Comparison of ENCODE assay signal across 34 cellular contexts in genomic region chr17:35715416-35715815, GRCh38. TPM values are rescaled to one million over a fixed set of nuclear protein-coding genes. Genes with fewer than 3 reads are reported as not detected.
DNase-seq lines count a peak whose midpoint lies in the region; ATAC-seq, FAIRE-seq and TF ChIP-seq lines count a peak whose summit lies in the region.
"Had no signal": no experiment of that assay in that cellular context is flagged by ENCODE, and none has a peak within 500 bp of the region (broad histone marks: within the 10 kb centered on the region; RNA-seq: fewer than 3 reads in every experiment).

No MANE protein-coding gene starts in this region.

- intact Hi-C loops in left ventricle myocardium inferior (cut with micrococcal nuclease), result no loop called here
- intact Hi-C loops in left ventricle myocardium superior (cut with micrococcal nuclease), result no loop called here
- intact Hi-C loops in kidney (cut with DNase I), result no loop called here

- H3K27me3 ChIP-seq in left ventricle myocardium inferior (ENCODE audit: low read depth) (no peaks in the 10 kb centered on the region), neural cell (ENCODE audit: insufficient read depth, low read depth, low read length) (no peaks in the 10 kb centered on the region)
- H3K27me3 ChIP-seq: foreskin keratinocyte, left lung, ovary, upper lobe of left lung had no signal

- TF ChIP-seq EP300 in neural cell (conservative IDR thresholded peaks at IDR 0.05; ENCODE audit: poor library complexity, severe bottlenecking), result no peak

- DNase-seq in left ventricle myocardium inferior (no peak), left ventricle myocardium superior (no peak), NCI-H82 treated with DMSO at 0.1 percent for 48 hours (lab: John Stamatoyannopoulos, UW; ENCODE audit: unreplicated experiment) (peak; percentile 21), amniotic stem cell (lab: John Stamatoyannopoulos, UW) (no peak), kidney (no peak), foreskin melanocyte (no peak)
- DNase-seq: activated CD4-positive, alpha-beta T cell treated with anti-CD3 and anti-CD28 coated beads, Interleukin-2, amount 50 U/mL, for 4 hours; activated CD4-positive, CD25-positive, alpha-beta regulatory T cell; activated naive CD4-positive, alpha-beta T cell treated with anti-CD3 and anti-CD28 coated beads, Interleukin-2, amount 50 U/mL, for 16 hours; Calu3; cortex of kidney; EL; endodermal cell; foreskin keratinocyte; GM23248; immature natural killer cell; KG1; left lung; MM.1S; naive thymus-derived CD8-positive, alpha-beta T cell; NCI-H146; NCI-H2171; NCI-H524 treated with DMSO at 0.1 percent for 48 hours; ovary; T-helper 1 cell; upper lobe of left lung had no signal

- peaks cover 69% of the 10 kb centered on the region for H3K4me1 ChIP-seq in left ventricle myocardium inferior
- peaks cover 16 to 19% of the 10 kb centered on the region in 2 donors for H3K4me1 ChIP-seq in kidney (ENCODE audit: control insufficient read depth in 1 of 2, insufficient read depth in 1 of 2, low read depth in 1 of 2, low read length in 2 of 2)
- H3K4me1 ChIP-seq: foreskin keratinocyte had no signal

- H3K36me3 ChIP-seq in left ventricle myocardium inferior, result peaks cover 31% of the 10 kb centered on the region
- H3K36me3 ChIP-seq in neural cell (ENCODE audit: insufficient read depth, low read length), result peaks cover 17% of the 10 kb centered on the region
- peaks cover 11 to 12% of the 10 kb centered on the region in 2 donors for H3K36me3 ChIP-seq in kidney (ENCODE audit: control insufficient read depth in 1 of 2, insufficient read depth in 2 of 2, low read length in 2 of 2)
- H3K36me3 ChIP-seq: ovary had no signal

- TF ChIP-seq CTCF in left ventricle myocardium inferior (IDR thresholded peaks at IDR 0.05; ENCODE audit: borderline replicate concordance), result no peak
- TF ChIP-seq CTCF in neural cell (IDR thresholded peaks at IDR 0.05; ENCODE audit: poor library complexity, severe bottlenecking), result no peak
- no peak for TF ChIP-seq CTCF in kidney (IDR thresholded peaks at IDR 0.05; ENCODE audit: borderline replicate concordance, extremely low read depth, insufficient read depth)

- no peak overlapping the region for H2AFZ ChIP-seq in neural cell (ENCODE audit: low read depth, low read length)
- H2AFZ ChIP-seq: GM23248 had no signal

- no peak overlapping the region for H3K4me3 ChIP-seq in left ventricle myocardium inferior
- H3K4me3 ChIP-seq in neural cell (ENCODE audit: low read length), result peak overlapping the region; percentile 47
- no peak overlapping the region for H3K4me3 ChIP-seq in kidney (ENCODE audit: low read length in 2 of 2)
- H3K4me3 ChIP-seq: GM23248, left lung, ovary, upper lobe of left lung had no signal

- no peak for TF ChIP-seq RAD21 in neural cell (conservative IDR thresholded peaks at IDR 0.05)

- H3K9me3 ChIP-seq in left ventricle myocardium inferior (replicated peaks) (no peaks in the 10 kb centered on the region), neural cell (ENCODE audit: low read length) (no peaks in the 10 kb centered on the region), kidney (ENCODE audit: control insufficient read depth in 1 of 2, low read length in 2 of 2) (no peaks in the 10 kb centered on the region)
- H3K9me3 ChIP-seq: left lung, ovary, upper lobe of left lung had no signal

- H3F3A ChIP-seq in neural cell (ENCODE audit: insufficient read depth, low read length, poor library complexity, severe bottlenecking), result no peaks in the 10 kb centered on the region

- ATAC-seq in left ventricle myocardium superior, result no peak
- ATAC-seq: esophagus mucosa; foreskin keratinocyte; left lung; naive thymus-derived CD8-positive, alpha-beta T cell had no signal

- H3K79me2 ChIP-seq in neural cell (replicated peaks; ENCODE audit: insufficient read depth, low read length), result no peaks in the 10 kb centered on the region

- H3K27ac ChIP-seq in left ventricle myocardium inferior (replicated peaks) (peak overlapping the region; percentile 90), neural cell (ENCODE audit: low read length) (peak overlapping the region; percentile 58), kidney (ENCODE audit: low read depth in 2 of 2, low read length in 2 of 2) (no peak overlapping the region)
- H3K27ac ChIP-seq: C4-2B, foreskin keratinocyte, GM23248, left lung, ovary had no signal

- H3K9ac ChIP-seq in neural cell (ENCODE audit: low read length) (peak overlapping the region; percentile 11), kidney (ENCODE audit: low read length in 2 of 2) (no peak overlapping the region)
- H3K9ac ChIP-seq: GM23248 had no signal

- H3K4me2 ChIP-seq in neural cell (ENCODE audit: low read length), result peak overlapping the region; percentile 63

- H4K20me1 ChIP-seq in neural cell (ENCODE audit: insufficient read depth), result no peaks in the 10 kb centered on the region

- no peaks in the 10 kb centered on the region for H3K9me2 ChIP-seq in neural cell (ENCODE audit: insufficient read depth, low read length)

- FAIRE-seq in kidney (lab: Jason Lieb, UNC), result no peak
- FAIRE-seq: GM12891 had no signal

TF ChIP-seq in neural cell, 6 proteins besides CTCF, POLR2A, EP300 and RAD21:
- TF ChIP-seq EZH2 (IDR thresholded peaks at IDR 0.05; ENCODE audit: borderline replicate concordance, insufficient read depth, low read length, poor library complexity, severe bottlenecking) (no peak), MXI1 (conservative IDR thresholded peaks at IDR 0.05; ENCODE audit: poor library complexity, severe bottlenecking) (no peak), REST (IDR thresholded peaks at IDR 0.05; ENCODE audit: borderline replicate concordance) (no peak), TAF1 (IDR thresholded peaks at IDR 0.05; ENCODE audit: low read depth) (no peak), POLR2AphosphoS5 (IDR thresholded peaks at IDR 0.05) (no peak), SMC3 (conservative IDR thresholded peaks at IDR 0.05; ENCODE audit: poor library complexity) (no peak)

RNA-seq across cellular contexts. Expression of gene RASL10B, which starts 16.0 kb away (rescaled TPM):
- total RNA-seq in left ventricle myocardium inferior, result 18.4 TPM
- 23.8 TPM for total RNA-seq in left ventricle myocardium superior
- 10.7 and 11.3 TPM in 2 replicates for polyA plus RNA-seq in neural cell
- 16.0 and 16.8 TPM in 2 replicates for polyA minus RNA-seq in neural cell
- 2.4 TPM for total RNA-seq in kidney
- polyA plus RNA-seq in kidney (ENCODE audit: insufficient read depth, low read depth, low replicate concordance), result 1.5 TPM
- polyA plus RNA-seq: immature natural killer cell had no signal

RNA-seq across cellular contexts. Expression of gene GAS2L2, which starts 37.6 kb away (rescaled TPM):
- total RNA-seq in left ventricle myocardium inferior, result 0.08 TPM
- total RNA-seq in left ventricle myocardium superior, result 0.27 TPM
- polyA plus RNA-seq in neural cell, result 0.38 and 1.2 TPM in 2 replicates
- polyA minus RNA-seq in neural cell, result 0.73 and 0.81 TPM in 2 replicates
- not detected for total RNA-seq in kidney
- polyA plus RNA-seq in kidney (ENCODE audit: insufficient read depth, low read depth, low replicate concordance), result not detected
- total RNA-seq: Calu3, esophagus mucosa, foreskin keratinocyte, GM23248, RPMI7951, SK-MEL-5 had no signal
- polyA plus RNA-seq: AG04450; foreskin keratinocyte; GM23248; immature natural killer cell; naive thymus-derived CD8-positive, alpha-beta T cell had no signal

RNA-seq across cellular contexts. Expression of gene C17orf50, which starts 45.3 kb away (rescaled TPM):
- total RNA-seq in left ventricle myocardium inferior, result not detected
- total RNA-seq in left ventricle myocardium superior, result not detected
- not detected in 2 replicates for polyA plus RNA-seq in neural cell
- 0.73 and 1.4 TPM in 2 replicates for polyA minus RNA-seq in neural cell
- not detected for total RNA-seq in kidney
- polyA plus RNA-seq in kidney (ENCODE audit: insufficient read depth, low read depth, low replicate concordance), result 0.41 TPM
- total RNA-seq: activated T-helper 1 cell treated with anti-CD3 and anti-CD28 coated beads, Interleukin-12 subunit alpha, Interleukin-12 subunit beta, Interleukin-2, Interleukin-4 antibody, amounts not matched to agents 30 ng/mL and 10 ng/mL and 1 ng/mL, durations not matched to agents 14 hours and 24 hours and 36 hours; Calu3; endodermal cell; esophagus mucosa; foreskin keratinocyte; GM23248; left lung; ovary; RPMI7951; SK-MEL-5 had no signal
- polyA plus RNA-seq: AG04450, foreskin keratinocyte, GM23248, ovary had no signal

Comparison
In these comparisons a context has a peak if more than half of its experiments do, and no peak if none do; other contexts are left out.
1. H3K27ac ChIP-seq: peak in left ventricle myocardium inferior (single experiment) and neural cell (single experiment); none in kidney (0 of 2).